31 cellular contexts compared by ENCODE assay signal in the genomic region with DNA sequence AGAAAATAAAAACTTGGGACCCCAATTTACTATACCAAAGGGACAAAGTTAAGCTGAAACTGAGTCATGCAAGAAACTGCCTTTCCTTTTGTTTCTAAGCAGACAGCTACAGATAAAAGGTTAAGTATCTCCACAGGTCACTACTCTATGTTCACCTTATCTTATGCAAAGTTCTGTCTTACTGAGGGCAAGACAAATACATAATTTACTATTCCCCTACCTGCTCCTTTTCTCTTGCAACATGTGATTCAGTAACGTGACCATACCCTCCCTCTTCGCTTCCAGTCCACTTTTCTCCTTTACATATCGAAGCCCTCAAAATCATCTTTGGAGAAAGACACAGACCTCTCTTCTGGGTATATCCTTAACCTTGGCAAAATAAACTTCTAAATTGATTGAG.
"Had no signal": no experiment of that assay in that cellular context is flagged by ENCODE, and none has a peak within 500 bp of the region (broad histone marks: within the 10 kb centered on the region; RNA-seq: fewer than 3 reads in every experiment).

No MANE protein-coding gene starts in this region.

- DNase-seq: activated B cell treated with CpG ODN at 0.5 μM for 24 hours; activated CD4-positive, alpha-beta memory T cell treated with anti-CD3 and anti-CD28 coated beads for 36 hours; activated CD4-positive, alpha-beta T cell treated with anti-CD3 and anti-CD28 coated beads for 4 hours; activated CD4-positive, alpha-beta T cell treated with anti-CD3 and anti-CD28 coated beads, Interleukin-2, amount 10 ng/mL, durations not matched to agents 24 days and 14 days; activated CD4-positive, alpha-beta T cell treated with anti-CD3 and anti-CD28 coated beads, Interleukin-2, amount 50 U/mL, for 1 hour; activated CD4-positive, alpha-beta T cell treated with anti-CD3 and anti-CD28 coated beads, Interleukin-2, amount 50 U/mL, for 4 hours; activated CD4-positive, CD25-positive, alpha-beta regulatory T cell treated with anti-CD3 and anti-CD28 coated beads, Interleukin-2, amount 50 U/mL, for 72 hours; activated CD8-positive, alpha-beta memory T cell treated with anti-CD3 and anti-CD28 coated beads, Interleukin-2, amount 50 U/mL, for 4 hours; activated CD8-positive, alpha-beta T cell treated with anti-CD3 and anti-CD28 coated beads for 36 hours; activated effector memory CD4-positive, alpha-beta T cell treated with anti-CD3 and anti-CD28 coated beads, Interleukin-2, amount 50 U/mL, for 16 hours; activated gamma-delta T cell treated with Interleukin-2 at 50 U/mL for 16 hours; activated naive CD4-positive, alpha-beta T cell; activated naive CD4-positive, alpha-beta T cell treated with anti-CD3 and anti-CD28 coated beads for 36 hours; activated naive CD8-positive, alpha-beta T cell treated with anti-CD3 and anti-CD28 coated beads, Interleukin-2, amount 10 ng/mL, durations not matched to agents 7 days and 5 days; activated naive CD8-positive, alpha-beta T cell treated with anti-CD3 and anti-CD28 coated beads, Interleukin-2, amount 50 U/mL, for 24 hours; activated T-cell treated with anti-CD3 and anti-CD28 coated beads for 4 hours; activated T-cell treated with anti-CD3 and anti-CD28 coated beads, Interleukin-2, amount 50 U/mL, for 1 hour; activated T-cell treated with anti-CD3 and anti-CD28 coated beads, Interleukin-2, amount 50 U/mL, for 4 hours; activated T-cell treated with anti-CD3 and anti-CD28 coated beads, Interleukin-2, amount 50 U/mL, for 72 hours; amygdala; anterior cingulate cortex; caudate nucleus; cerebellar nuclear complex; colonic mucosa; T-helper 2 cell; T-helper 9 cell had no signal

- FAIRE-seq: bronchial epithelial cell, TTC549 had no signal

- H3K4me3 ChIP-seq: ascending aorta, cardiac muscle cell, colonic mucosa had no signal

- H3K36me3 ChIP-seq: ascending aorta, cardiac muscle cell, colonic mucosa had no signal

- ATAC-seq: activated CD8-positive, alpha-beta T cell treated with anti-CD3 and anti-CD28 coated beads for 36 hours; activated naive CD8-positive, alpha-beta T cell treated with anti-CD3 and anti-CD28 coated beads, Interleukin-2, amount 50 U/mL, for 24 hours; activated T-cell treated with anti-CD3 and anti-CD28 coated beads, Interleukin-2, amount 50 U/mL, for 4 hours; activated T-cell treated with anti-CD3 and anti-CD28 coated beads, Interleukin-2, amount 50 U/mL, for 72 hours; activated T-helper 17 cell treated with anti-CD3 and anti-CD28 coated beads, Interleukin-2, amount 50 U/mL, for 72 hours had no signal

- H3K9me3 ChIP-seq: ascending aorta, colonic mucosa had no signal

- H3K27ac ChIP-seq: ascending aorta, cardiac muscle cell, colonic mucosa had no signal

- H3K4me1 ChIP-seq: ascending aorta, colonic mucosa had no signal

- H3K27me3 ChIP-seq: ascending aorta, cardiac muscle cell, colonic mucosa had no signal
